ENCODE assay signal across 8 cellular contexts in the genomic region with DNA sequence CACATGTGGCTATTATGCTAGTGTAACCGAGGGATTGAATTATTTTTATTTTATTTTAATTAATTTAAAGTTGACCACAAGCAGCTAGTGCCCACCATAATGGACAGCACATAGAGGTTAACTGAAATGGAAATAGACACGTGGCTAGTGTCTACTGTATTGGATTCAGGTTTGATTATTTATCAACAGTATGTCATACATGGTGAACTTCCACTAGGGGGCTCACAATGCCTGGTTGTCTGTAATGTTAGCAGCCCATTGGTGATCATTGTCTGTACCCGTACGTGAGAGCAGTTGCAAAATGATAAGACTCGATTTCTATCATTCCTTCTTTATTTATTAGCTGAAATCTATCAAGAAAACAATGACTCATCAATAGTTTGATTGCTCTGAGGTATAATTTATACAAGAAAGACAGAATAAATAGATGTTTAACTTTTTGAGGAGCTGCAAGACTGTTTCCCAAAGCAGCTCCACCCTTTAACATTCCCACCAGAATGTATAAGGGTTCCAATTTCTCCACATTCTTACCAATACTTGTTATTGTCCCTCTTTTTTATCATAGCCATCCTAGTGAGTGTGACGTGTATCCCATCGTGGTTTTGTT.
A peak's percentile ranks its signal among the peaks of the same experiment; 100 is the strongest.
DNase-seq lines count a peak whose midpoint lies in the region; ATAC-seq, FAIRE-seq and TF ChIP-seq lines count a peak whose summit lies in the region.

No MANE protein-coding gene starts in this region.

- H3K4me1 ChIP-seq in ACC112 (ENCODE audit: control insufficient read depth, insufficient read depth, low read length, unreplicated experiment) (peaks cover 16% of the 10 kb centered on the region), keratinocyte (ENCODE audit: control insufficient read depth, extremely low read depth, insufficient read depth, low read length) (peaks cover 26% of the 10 kb centered on the region)

- H3K27ac ChIP-seq in ACC112 (ENCODE audit: low read depth, low read length) (no peak overlapping the region), keratinocyte (ENCODE audit: control insufficient read depth, insufficient read depth, low read length) (no peak overlapping the region)

- no peak for TF ChIP-seq POLR2A in GM12891 (IDR thresholded peaks at IDR 0.05; ENCODE audit: low read depth, low read length)

- dilution Hi-C loops in keratinocyte (cut with MboI; ENCODE audit: extremely low pct_ligation_motif_present, low sequenced_read_pairs): no loop called here

- no peaks in the 10 kb centered on the region for H3K79me2 ChIP-seq in ACC112 (ENCODE audit: control insufficient read depth, insufficient read depth, low read length, unreplicated experiment)
- no peaks in the 10 kb centered on the region for H3K79me2 ChIP-seq in keratinocyte (ENCODE audit: control insufficient read depth, insufficient read depth, low read length)

- TF ChIP-seq CTCF in bronchial epithelial cell (IDR thresholded peaks at IDR 0.05; ENCODE audit: insufficient read depth, low read length, severe bottlenecking): peak; percentile 77
- TF ChIP-seq CTCF in keratinocyte (optimal IDR thresholded peaks at IDR 0.05 in 1 of 3, IDR thresholded peaks at IDR 0.05 in 1 of 3, conservative IDR thresholded peaks at IDR 0.05 in 1 of 3; ENCODE audit: extremely low read depth in 1 of 3, insufficient read depth in 2 of 3, low read length in 3 of 3): peak; percentile 70 to 82 (median 77)

- peak overlapping the region; percentile 37 for H3K4me2 ChIP-seq in keratinocyte (ENCODE audit: control insufficient read depth, extremely low read depth, insufficient read depth, low read depth, low read length)

- H2AFZ ChIP-seq in ACC112 (ENCODE audit: low read length, unreplicated experiment) (peak overlapping the region; percentile 57), keratinocyte (ENCODE audit: control insufficient read depth, low read length) (peak overlapping the region; percentile 40)

- peak; percentile 47 for DNase-seq in GM12891 (ENCODE audit: insufficient read length, low spot score)
- DNase-seq in NCI-H128 (lab: John Stamatoyannopoulos, UW; ENCODE audit: unreplicated experiment): peak; percentile 14
- peak; percentile 70 for DNase-seq in SW480 (ENCODE audit: low spot score)
- peak; percentile 70 for DNase-seq in bronchial epithelial cell (ENCODE audit: low read depth)
- DNase-seq in keratinocyte (ENCODE audit: low read depth, low spot score): no peak
- DNase-seq in stimulated activated CD4-positive, alpha-beta T cell treated with anti-CD3 and anti-CD28 coated beads, Interleukin-4, amount 100 ng/mL, for 24 hours: peak; percentile 61

- H4K20me1 ChIP-seq in keratinocyte (ENCODE audit: control insufficient read depth, extremely low read depth, insufficient read depth, low read length): no peaks in the 10 kb centered on the region

- peak; percentile 84 for ATAC-seq in HG02642 (IDR thresholded peaks at IDR 0.05; ENCODE audit: poor library complexity, unreplicated experiment)

- H3K4me3 ChIP-seq in ACC112 (ENCODE audit: low read depth, low read length) (peak overlapping the region; percentile 50; the same call in 1 of the 2 replicates), bronchial epithelial cell (ENCODE audit: low read depth, low read length) (no peak overlapping the region), keratinocyte (ENCODE audit: control insufficient read depth in 2 of 3, extremely low read depth in 1 of 3, insufficient read depth in 2 of 3, low read depth in 1 of 3, low read length in 3 of 3) (no peak overlapping the region)

- no peak overlapping the region for H3K9ac ChIP-seq in keratinocyte (ENCODE audit: control insufficient read depth, extremely low read depth, insufficient read depth, low read length)

- FAIRE-seq in GM12891 (lab: Jason Lieb, UNC) (peak; percentile 91), bronchial epithelial cell (lab: Jason Lieb, UNC) (no peak), keratinocyte (lab: Jason Lieb, UNC) (peak; percentile 91)

- H3K27me3 ChIP-seq in ACC112 (ENCODE audit: insufficient read depth, low read length): no peaks in the 10 kb centered on the region
- H3K27me3 ChIP-seq in bronchial epithelial cell (ENCODE audit: control insufficient read depth, insufficient read depth, low read length): no peaks in the 10 kb centered on the region
- no peaks in the 10 kb centered on the region for H3K27me3 ChIP-seq in keratinocyte (ENCODE audit: control insufficient read depth, extremely low read depth, insufficient read depth, low read length)

- H3K9me3 ChIP-seq in keratinocyte (ENCODE audit: control insufficient read depth, low read depth, low read length): no peaks in the 10 kb centered on the region

- H3K36me3 ChIP-seq in ACC112 (ENCODE audit: insufficient read depth, low read length) (no peaks in the 10 kb centered on the region), bronchial epithelial cell (ENCODE audit: control insufficient read depth, insufficient read depth, low read length) (no peaks in the 10 kb centered on the region), keratinocyte (ENCODE audit: control insufficient read depth in 2 of 2, extremely low read depth in 1 of 2, insufficient read depth in 2 of 2, low read length in 2 of 2) (no peaks in the 10 kb centered on the region)

- H3K9me1 ChIP-seq in keratinocyte (ENCODE audit: control insufficient read depth, extremely low read depth, insufficient read depth, low read length): peaks cover 3% of the 10 kb centered on the region

TF ChIP-seq in GM12891, 5 proteins besides CTCF, POLR2A, EP300 and RAD21:
- TF ChIP-seq POU2F2 (IDR thresholded peaks at IDR 0.05; ENCODE audit: low read depth, low read length): no peak
- no peak for TF ChIP-seq TAF1 (IDR thresholded peaks at IDR 0.05; ENCODE audit: low read depth, low read length)
- no peak for TF ChIP-seq POLR2AphosphoS5 (IDR thresholded peaks at IDR 0.05; ENCODE audit: low read depth, low read length)
- TF ChIP-seq PAX5 (IDR thresholded peaks at IDR 0.05; ENCODE audit: insufficient read depth, low read length, severe bottlenecking): no peak
- TF ChIP-seq SPI1 (IDR thresholded peaks at IDR 0.05; ENCODE audit: low read depth, low read length): no peak
